In genomic region chr3:99355465-99355864, GRCh38 we compare ENCODE assay signal across 17 cellular contexts.
A peak's percentile ranks its signal among the peaks of the same experiment; 100 is the strongest.
DNase-seq lines count a peak whose midpoint lies in the region; ATAC-seq and TF ChIP-seq lines count a peak whose summit lies in the region.
"Had no signal": no experiment of that assay in that cellular context is flagged by ENCODE, and none has a peak within 500 bp of the region (broad histone marks: within the 10 kb centered on the region; RNA-seq: fewer than 3 reads in every experiment).

No MANE protein-coding gene starts in this region.

- TF ChIP-seq POLR2A in IMR-90 (IDR thresholded peaks at IDR 0.05; ENCODE audit: low read depth, low read length), result no peak

- no peaks in the 10 kb centered on the region for H4K20me1 ChIP-seq in IMR-90 (ENCODE audit: insufficient read depth, low read length)
- H4K20me1 ChIP-seq in OCI-LY3 (ENCODE audit: insufficient read depth, low read length), result no peaks in the 10 kb centered on the region

- no peak overlapping the region for H3K23ac ChIP-seq in IMR-90 (ENCODE audit: low read depth, low read length)

- H2BK120ac ChIP-seq in IMR-90 (ENCODE audit: low read depth, low read length), result no peak overlapping the region

- H3K36me3 ChIP-seq in IMR-90 (ENCODE audit: control insufficient read depth, insufficient read depth, low read length) (no peaks in the 10 kb centered on the region), OCI-LY3 (replicated peaks; ENCODE audit: low read depth, low read length) (no peaks in the 10 kb centered on the region)
- H3K36me3 ChIP-seq: BE2C, HAP-1 had no signal

- H2AFZ ChIP-seq in IMR-90 (replicated peaks; ENCODE audit: low read length, poor library complexity), result peak overlapping the region; percentile 59
- H2AFZ ChIP-seq in OCI-LY3 (ENCODE audit: low read depth, low read length), result 0 out of 2 replicates have a peak overlapping the region, but pooled peaks have one; percentile 44

- H3K9ac ChIP-seq in IMR-90 (ENCODE audit: low read depth, low read length) (no peak overlapping the region), OCI-LY3 (ENCODE audit: low read length) (no peak overlapping the region)

- no peak overlapping the region for H2AK9ac ChIP-seq in IMR-90 (replicated peaks; ENCODE audit: low read depth, low read length, poor library complexity)

- H2BK15ac ChIP-seq in IMR-90 (ENCODE audit: low read depth, low read length), result no peak overlapping the region

- H3K9me1 ChIP-seq in IMR-90 (ENCODE audit: insufficient read depth, low read length), result no peaks in the 10 kb centered on the region; the same call in 1 of the 2 replicates

- H3K27me3 ChIP-seq in IMR-90 (ENCODE audit: control insufficient read depth, insufficient read depth, low read length) (no peaks in the 10 kb centered on the region), OCI-LY3 (ENCODE audit: low read depth, low read length) (no peaks in the 10 kb centered on the region), dorsolateral prefrontal cortex (peaks cover 0 to 2% (median 0%) of the 10 kb centered on the region in 45 donors)
- H3K27me3 ChIP-seq: BE2C had no signal

- H3K14ac ChIP-seq in IMR-90 (replicated peaks; ENCODE audit: low read depth, low read length), result no peak overlapping the region

- no peaks in the 10 kb centered on the region for H3K79me2 ChIP-seq in OCI-LY3 (ENCODE audit: low read length)

- no peak overlapping the region for H3K56ac ChIP-seq in IMR-90 (ENCODE audit: extremely low read depth, insufficient read depth, low read length)

- intact Hi-C loops in IMR-90 (cut with micrococcal nuclease) (no loop called here), dorsolateral prefrontal cortex (cut with DNase I) (no loop called here)

- H3K79me1 ChIP-seq in IMR-90 (ENCODE audit: low read depth in 1 of 2, low read length in 2 of 2), result no peaks in the 10 kb centered on the region

- no peaks in the 10 kb centered on the region for H3K4me1 ChIP-seq in IMR-90 (ENCODE audit: control insufficient read depth, insufficient read depth, low read length)
- H3K4me1 ChIP-seq in OCI-LY3 (ENCODE audit: low read length), result peaks cover 36% of the 10 kb centered on the region
- H3K4me1 ChIP-seq: BE2C, HAP-1 had no signal

- WGBS in IMR-90 (ENCODE audit: extremely low coverage in 2 of 2, insufficient read length in 1 of 2), 2 experiments, result no CpG with 5 or more reads among the region's 2 CpGs

- H4K5ac ChIP-seq in IMR-90 (ENCODE audit: low read depth, low read length), result no peak overlapping the region

- no peak overlapping the region for H2BK20ac ChIP-seq in IMR-90 (ENCODE audit: low read depth, low read length)

- H4K91ac ChIP-seq in IMR-90 (ENCODE audit: insufficient read depth, low read depth, low read length), result no peak overlapping the region

- no peak for TF ChIP-seq CTCF in IMR-90 (conservative IDR thresholded peaks at IDR 0.05; ENCODE audit: low read depth, low read length)
- no peak for TF ChIP-seq CTCF in OCI-LY3 (IDR thresholded peaks at IDR 0.05; ENCODE audit: low read depth, low read length)
- no peak for TF ChIP-seq CTCF in dorsolateral prefrontal cortex (IDR thresholded peaks at IDR 0.05 in 54 of 56, conservative IDR thresholded peaks at IDR 0.05 in 2 of 56; ENCODE audit: low read depth in 1 of 56, partially characterized antibody in 56 of 56)

- POLR2A ChIA-PET in IMR-90 (lab: Charles Lee; ENCODE audit: unreplicated experiment), result no interaction called here

- ATAC-seq in IMR-90 (ENCODE audit: low read depth), result no peak
- ATAC-seq: GM12878, PC-3, Right ventricle myocardium inferior, SK-N-SH treated with all-trans-retinoic acid at 6 μM for 48 hours had no signal

- CTCF ChIA-PET in IMR-90 (lab: Yijun Ruan, JAX), result interaction anchor here (0.5 kb wide), 1 partner anchor 9 kb away, joined by 3 read pairs; no protein-coding TSS in a partner anchor

- TF ChIP-seq RAD21 in IMR-90 (IDR thresholded peaks at IDR 0.05; ENCODE audit: low read length), result no peak

- no peak overlapping the region for H2AK5ac ChIP-seq in IMR-90 (ENCODE audit: low read depth, low read length)

- no TSS peak for BruUV-seq in IMR-90 (replicated peaks; lab: Mats Ljungman, UMichigan)

- H3K18ac ChIP-seq in IMR-90 (ENCODE audit: low read depth, low read length), result no peak overlapping the region

- in situ Hi-C loops in IMR-90 (cut with MboI; ENCODE audit: low sequenced_read_pairs), result no loop called here

- dilution Hi-C loops in IMR-90 (cut with HindIII; ENCODE audit: low sequenced_read_pairs, unreplicated experiment), result no loop called here

- no peak overlapping the region for H3K4ac ChIP-seq in IMR-90 (ENCODE audit: low read depth, low read length)

- no peak overlapping the region for H2BK5ac ChIP-seq in IMR-90 (ENCODE audit: low read depth, low read length, poor library complexity, severe bottlenecking)

- no peak overlapping the region for H4K8ac ChIP-seq in IMR-90 (ENCODE audit: low read depth in 2 of 2, low read length in 2 of 2)

- H3K9me3 ChIP-seq in IMR-90 (ENCODE audit: control insufficient read depth, insufficient read depth, low read length) (no peaks in the 10 kb centered on the region; the same call in 1 of the 2 replicates), OCI-LY3 (ENCODE audit: insufficient read depth, low read length) (no peaks in the 10 kb centered on the region)
- H3K9me3 ChIP-seq: BE2C, HAP-1 had no signal

- DNase-seq in IMR-90 (no peak), dermis blood vessel endothelial cell (peak; percentile 91), pulmonary artery endothelial cell (ENCODE audit: low read depth, low spot score) (peak; percentile 75), dorsolateral prefrontal cortex (no peak), COLO668 (lab: John Stamatoyannopoulos, UW; ENCODE audit: unreplicated experiment) (no peak), HK-2 (ENCODE audit: unreplicated experiment) (no peak)
- DNase-seq: BE2C; CD4-positive, alpha-beta memory T cell; NCI-H1105 treated with DMSO at 0.1 percent for 48 hours; NCI-H187 treated with DMSO at 0.1 percent for 48 hours; NCI-H446; PC-3 had no signal

- H3K4me3 ChIP-seq in IMR-90 (ENCODE audit: insufficient read depth, low read depth, low read length), result no peak overlapping the region
- no peak overlapping the region for H3K4me3 ChIP-seq in OCI-LY3 (ENCODE audit: low read length)
- no peak overlapping the region for H3K4me3 ChIP-seq in dorsolateral prefrontal cortex
- H3K4me3 ChIP-seq: GM12878, HAP-1 had no signal

- H3K4me2 ChIP-seq in IMR-90 (ENCODE audit: low read depth, low read length) (no peak overlapping the region), OCI-LY3 (ENCODE audit: low read length) (no peak overlapping the region)

- H3K27ac ChIP-seq in IMR-90 (ENCODE audit: insufficient read depth, low read length) (no peak overlapping the region), OCI-LY3 (ENCODE audit: low read length) (no peak overlapping the region), dorsolateral prefrontal cortex (no peak overlapping the region)

TF ChIP-seq in IMR-90, 13 proteins besides CTCF, POLR2A, EP300 and RAD21:
- TF ChIP-seq MAFK (IDR thresholded peaks at IDR 0.05; ENCODE audit: low read depth, low read length), result no peak
- no peak for TF ChIP-seq MAZ (IDR thresholded peaks at IDR 0.05; ENCODE audit: borderline replicate concordance, low read depth, low read length)
- TF ChIP-seq NFE2L2 (IDR thresholded peaks at IDR 0.05; ENCODE audit: low read depth, low read length), result no peak
- no peak for TF ChIP-seq MXI1 (IDR thresholded peaks at IDR 0.05; ENCODE audit: borderline replicate concordance, low read depth, low read length)
- TF ChIP-seq SMC3 (IDR thresholded peaks at IDR 0.05; ENCODE audit: low read depth, low read length), result no peak
- no peak for TF ChIP-seq CHD1 (IDR thresholded peaks at IDR 0.05; ENCODE audit: low read depth, low read length)
- TF ChIP-seq RCOR1 (IDR thresholded peaks at IDR 0.05; ENCODE audit: insufficient replicate concordance, low read length), result no peak
- TF ChIP-seq, protein P1, sequence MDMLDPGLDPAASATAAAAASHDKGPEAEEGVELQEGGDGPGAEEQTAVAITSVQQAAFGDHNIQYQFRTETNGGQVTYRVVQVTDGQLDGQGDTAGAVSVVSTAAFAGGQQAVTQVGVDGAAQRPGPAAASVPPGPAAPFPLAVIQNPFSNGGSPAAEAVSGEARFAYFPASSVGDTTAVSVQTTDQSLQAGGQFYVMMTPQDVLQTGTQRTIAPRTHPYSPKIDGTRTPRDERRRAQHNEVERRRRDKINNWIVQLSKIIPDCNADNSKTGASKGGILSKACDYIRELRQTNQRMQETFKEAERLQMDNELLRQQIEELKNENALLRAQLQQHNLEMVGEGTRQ (IDR thresholded peaks at IDR 0.05; ENCODE audit: low read depth, low read length), result no peak

Comparison
In these comparisons a context has a peak if more than half of its experiments do, and no peak if none do; other contexts are left out.
1. DNase-seq: peak in dermis blood vessel endothelial cell (single experiment) and pulmonary artery endothelial cell (single experiment); none in IMR-90 (single experiment), dorsolateral prefrontal cortex (0 of 10), COLO668 (single experiment) and HK-2 (single experiment).